Comparison of ENCODE assay signal across 10 cellular contexts in the genomic region with DNA sequence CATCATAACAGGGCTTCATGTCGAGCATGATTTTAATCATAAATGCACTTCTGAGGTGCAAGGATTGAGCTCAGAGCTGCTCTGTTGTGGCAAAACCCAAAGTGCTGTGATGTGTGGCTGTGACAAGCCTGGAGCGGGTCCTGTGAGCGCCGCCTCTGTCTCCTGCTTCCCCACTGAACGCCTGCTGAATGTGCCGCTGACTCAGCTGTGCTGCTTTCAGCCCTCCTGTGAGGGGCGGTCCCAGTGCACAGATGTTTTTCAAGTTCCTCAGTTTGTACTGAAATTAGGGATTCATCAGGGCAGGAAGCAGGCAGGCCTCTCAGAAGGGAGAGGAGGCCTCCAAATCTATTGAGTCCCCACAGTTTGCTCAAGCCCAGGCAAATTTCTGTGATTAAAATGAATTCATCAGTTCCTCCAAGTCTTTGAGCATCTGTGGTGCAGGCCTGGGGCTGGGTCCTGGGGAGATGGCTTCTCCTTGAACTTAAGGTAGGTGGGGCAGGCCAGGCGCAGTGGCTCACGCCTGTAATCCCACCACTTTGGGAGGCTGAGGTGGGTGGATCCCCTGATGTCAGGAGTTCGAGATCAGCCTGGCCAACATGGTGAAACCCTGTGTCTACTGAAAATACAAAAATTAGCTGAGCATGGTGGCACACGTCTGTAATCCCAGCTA. TPM values are rescaled to one million over a fixed set of nuclear protein-coding genes. Genes with fewer than 3 reads are reported as not detected.
DNase-seq lines count a peak whose midpoint lies in the region; ATAC-seq and TF ChIP-seq lines count a peak whose summit lies in the region.
"Had no signal": no experiment of that assay in that cellular context is flagged by ENCODE, and none has a peak within 500 bp of the region (broad histone marks: within the 10 kb centered on the region; RNA-seq: fewer than 3 reads in every experiment).

No MANE protein-coding gene starts in this region.

- no peak for TF ChIP-seq CTCF in MCF 10A (IDR thresholded peaks at IDR 0.05; ENCODE audit: unreplicated experiment)

- H3K4me1 Mint-ChIP-seq in activated naive CD8-positive, alpha-beta T cell treated with anti-CD3 and anti-CD28 coated beads, Interleukin-2, amount 50 U/mL, for 24 hours, result peaks cover 34% of the 10 kb centered on the region
- peaks cover 18% of the 10 kb centered on the region for H3K4me1 Mint-ChIP-seq in MCF 10A (ENCODE audit: insufficient read depth, unreplicated experiment)

- peaks cover 15% of the 10 kb centered on the region for H3K36me3 Mint-ChIP-seq in activated naive CD8-positive, alpha-beta T cell treated with anti-CD3 and anti-CD28 coated beads, Interleukin-2, amount 50 U/mL, for 24 hours (ENCODE audit: low read depth)
- peaks cover 41% of the 10 kb centered on the region for H3K36me3 Mint-ChIP-seq in MCF 10A (ENCODE audit: insufficient read depth, unreplicated experiment)

- no peak for ATAC-seq in activated naive CD8-positive, alpha-beta T cell treated with anti-CD3 and anti-CD28 coated beads, Interleukin-2, amount 50 U/mL, for 24 hours
- ATAC-seq: heart right ventricle had no signal

- intact Hi-C loops in MCF 10A (cut with micrococcal nuclease), result no loop called here

- H3K27me3 Mint-ChIP-seq in activated naive CD8-positive, alpha-beta T cell treated with anti-CD3 and anti-CD28 coated beads, Interleukin-2, amount 50 U/mL, for 24 hours, result peaks cover 3% of the 10 kb centered on the region
- H3K27me3 Mint-ChIP-seq in MCF 10A (ENCODE audit: insufficient read depth, unreplicated experiment), result no peaks in the 10 kb centered on the region

- CTCF ChIA-PET in MCF 10A (lab: Yijun Ruan, JAX), result interaction anchor here (1.4 kb wide), 1 partner anchor 256 kb away, joined by 3 read pairs; no protein-coding TSS in a partner anchor

- POLR2A ChIA-PET in MCF 10A (lab: Yijun Ruan, JAX), result no interaction called here

- no TSS peak for BruUV-seq in MCF 10A (replicated peaks; lab: Mats Ljungman, UMichigan)

- DNase-seq in stimulated activated CD4-positive, alpha-beta T cell treated with anti-CD3 and anti-CD28 coated beads, Interleukin-15, amount 100 ng/mL, for 24 hours, result peak; percentile 23
- DNase-seq in stimulated activated CD4-positive, alpha-beta T cell treated with anti-CD3 and anti-CD28 coated beads, Interleukin-2, amount 100 ng/mL, for 48 hours, result no peak
- peak; percentile 29 for DNase-seq in activated naive CD8-positive, alpha-beta T cell treated with anti-CD3 and anti-CD28 coated beads, Interleukin-2, amount 50 U/mL, for 24 hours
- DNase-seq in kidney tubule cell (ENCODE audit: low spot score) (peak; percentile 12), NCI-H2081 (lab: John Stamatoyannopoulos, UW) (no peak), NCI-H524 treated with DMSO at 0.1 percent for 48 hours (lab: John Stamatoyannopoulos, UW) (no peak), GM19240 (ENCODE audit: insufficient read length, low spot score) (no peak), MCF 10A (ENCODE audit: unreplicated experiment) (no peak)

- H3K27ac Mint-ChIP-seq in activated naive CD8-positive, alpha-beta T cell treated with anti-CD3 and anti-CD28 coated beads, Interleukin-2, amount 50 U/mL, for 24 hours, result no peak overlapping the region
- H3K27ac Mint-ChIP-seq in MCF 10A (ENCODE audit: low read depth, unreplicated experiment), result no peak overlapping the region

- no peaks in the 10 kb centered on the region for H3K9me3 Mint-ChIP-seq in activated naive CD8-positive, alpha-beta T cell treated with anti-CD3 and anti-CD28 coated beads, Interleukin-2, amount 50 U/mL, for 24 hours
- H3K9me3 Mint-ChIP-seq in MCF 10A (ENCODE audit: unreplicated experiment), result no peaks in the 10 kb centered on the region

- no peak overlapping the region for H3K4me3 Mint-ChIP-seq in activated naive CD8-positive, alpha-beta T cell treated with anti-CD3 and anti-CD28 coated beads, Interleukin-2, amount 50 U/mL, for 24 hours
- no peak overlapping the region for H3K4me3 Mint-ChIP-seq in MCF 10A (ENCODE audit: unreplicated experiment)

RNA-seq across cellular contexts. Expression of a gene that starts 2.9 kb away (rescaled TPM):
- total RNA-seq in MCF 10A (2022), result 12.7 and 19.9 TPM in 2 replicates

RNA-seq across cellular contexts. Expression of a gene that starts 25.9 kb away (rescaled TPM):
- 16.7 and 17.8 TPM in 2 replicates for total RNA-seq in MCF 10A (2022)

RNA-seq across cellular contexts. Expression of a gene that starts 30.6 kb away (rescaled TPM):
- not detected in 2 replicates for total RNA-seq in MCF 10A (2022)
- total RNA-seq: PC-9 had no signal

RNA-seq across cellular contexts. Expression of a gene that starts 41.8 kb away (rescaled TPM):
- total RNA-seq in MCF 10A (2022), result 46.6 and 48.7 TPM in 2 replicates

RNA-seq across cellular contexts. Expression of a gene that starts 43.6 kb away (rescaled TPM):
- 6.3 and 9.0 TPM in 2 replicates for total RNA-seq in MCF 10A (2022)

Comparison
In these comparisons a context has a peak if more than half of its experiments do, and no peak if none do; other contexts are left out.
1. DNase-seq: peak in stimulated activated CD4-positive, alpha-beta T cell treated with anti-CD3 and anti-CD28 coated beads, Interleukin-15, amount 100 ng/mL, for 24 hours (single experiment), activated naive CD8-positive, alpha-beta T cell treated with anti-CD3 and anti-CD28 coated beads, Interleukin-2, amount 50 U/mL, for 24 hours (single experiment) and kidney tubule cell (single experiment); none in stimulated activated CD4-positive, alpha-beta T cell treated with anti-CD3 and anti-CD28 coated beads, Interleukin-2, amount 100 ng/mL, for 48 hours (0 of 2), NCI-H2081 (0 of 2), NCI-H524 treated with DMSO at 0.1 percent for 48 hours (single experiment), GM19240 (single experiment) and MCF 10A (single experiment).